Comparison of ENCODE assay signal across 33 cellular contexts in the genomic region with DNA sequence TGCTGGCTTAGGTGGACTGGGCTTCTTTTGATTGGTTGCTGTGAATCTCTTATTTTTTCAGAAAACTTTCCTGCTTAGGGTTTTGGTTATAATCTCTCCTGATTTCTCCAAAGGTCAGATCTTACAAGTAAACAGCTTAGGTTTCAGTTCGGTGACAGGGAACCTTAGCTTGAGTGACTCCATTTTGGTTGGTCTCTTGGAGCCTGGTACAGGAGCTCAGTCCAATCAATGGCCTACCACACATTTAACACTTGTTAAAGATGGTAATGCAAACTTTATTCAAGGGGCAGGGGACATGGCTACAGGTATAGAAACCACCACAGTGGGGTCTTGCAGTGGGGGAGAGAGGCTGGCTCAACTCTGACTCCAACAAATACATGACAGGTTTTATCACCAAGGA.
"Had no signal": no experiment of that assay in that cellular context is flagged by ENCODE, and none has a peak within 500 bp of the region (broad histone marks: within the 10 kb centered on the region; RNA-seq: fewer than 3 reads in every experiment).

No MANE protein-coding gene starts in this region.

- H3K4me3 Mint-ChIP-seq: activated B cell treated with CpG ODN at 0.5 μM for 24 hours; activated CD4-positive, alpha-beta memory T cell treated with anti-CD3 and anti-CD28 coated beads for 36 hours; activated CD4-positive, alpha-beta T cell treated with anti-CD3 and anti-CD28 coated beads, Interleukin-2, amount 10 ng/mL, durations not matched to agents 24 days and 14 days; activated CD8-positive, alpha-beta memory T cell treated with anti-CD3 and anti-CD28 coated beads, Interleukin-2, amount 10 ng/mL, durations not matched to agents 7 days and 5 days; activated CD8-positive, alpha-beta T cell treated with anti-CD3 and anti-CD28 coated beads, Interleukin-2, amount 10 ng/mL, durations not matched to agents 7 days and 5 days; activated naive CD4-positive, alpha-beta T cell treated with anti-CD3 and anti-CD28 coated beads, Interleukin-2, amount 10 ng/mL, durations not matched to agents 7 days and 5 days; activated naive CD8-positive, alpha-beta T cell treated with anti-CD3 and anti-CD28 coated beads, Interleukin-2, amount 10 ng/mL, durations not matched to agents 7 days and 5 days; activated T-helper 1 cell treated with anti-CD3 and anti-CD28 coated beads, Interleukin-12 subunit alpha, Interleukin-12 subunit beta, Interleukin-2, Interleukin-4 antibody, amounts not matched to agents 30 ng/mL and 10 ng/mL and 1 ng/mL, durations not matched to agents 14 hours and 24 hours and 36 hours; effector memory CD8-positive, alpha-beta T cell; T-helper 17 cell; T-helper 2 cell treated with Interferon-gamma antibody and Interleukin-4, amounts not matched to agents 5 μg/mL and 100 μg/mL, for 36 hours had no signal

- FAIRE-seq: colon, endometrium, endothelial cell of umbilical vein had no signal

- DNase-seq: activated B cell treated with CpG ODN at 0.5 μM for 24 hours; activated CD4-positive, alpha-beta memory T cell treated with anti-CD3 and anti-CD28 coated beads for 36 hours; activated CD4-positive, alpha-beta T cell treated with anti-CD3 and anti-CD28 coated beads, Interleukin-2, amount 10 ng/mL, durations not matched to agents 24 days and 14 days; activated CD8-positive, alpha-beta memory T cell treated with anti-CD3 and anti-CD28 coated beads, Interleukin-2, amount 10 ng/mL, durations not matched to agents 7 days and 5 days; activated CD8-positive, alpha-beta memory T cell treated with anti-CD3 and anti-CD28 coated beads, Interleukin-2, amount 50 U/mL, for 4 hours; activated CD8-positive, alpha-beta T cell treated with anti-CD3 and anti-CD28 coated beads, Interleukin-2, amount 10 ng/mL, durations not matched to agents 7 days and 5 days; activated effector memory CD4-positive, alpha-beta T cell treated with anti-CD3 and anti-CD28 coated beads, Interleukin-2, amount 50 U/mL, for 16 hours; activated naive CD4-positive, alpha-beta T cell treated with anti-CD3 and anti-CD28 coated beads, Interleukin-2, amount 10 ng/mL, durations not matched to agents 7 days and 5 days; activated naive CD8-positive, alpha-beta T cell treated with anti-CD3 and anti-CD28 coated beads, Interleukin-2, amount 10 ng/mL, durations not matched to agents 7 days and 5 days; activated T-cell treated with anti-CD3 and anti-CD28 coated beads, Interleukin-2, amount 50 U/mL, for 1 hour; activated T-cell treated with anti-CD3 and anti-CD28 coated beads, Interleukin-2, amount 50 U/mL, for 48 hours; anterior cingulate cortex; body of pancreas; cortex of kidney; dermis blood vessel endothelial cell; effector CD4-positive, alpha-beta T cell; effector memory CD8-positive, alpha-beta T cell; esophagus squamous epithelium; foreskin melanocyte; T-helper 1 cell; T-helper 17 cell; T1000; WERI-Rb-1 had no signal

- H3K9me3 Mint-ChIP-seq: activated B cell treated with CpG ODN at 0.5 μM for 24 hours; activated CD4-positive, alpha-beta memory T cell treated with anti-CD3 and anti-CD28 coated beads for 36 hours; activated CD4-positive, alpha-beta T cell treated with anti-CD3 and anti-CD28 coated beads, Interleukin-2, amount 10 ng/mL, durations not matched to agents 24 days and 14 days; activated naive CD4-positive, alpha-beta T cell treated with anti-CD3 and anti-CD28 coated beads, Interleukin-2, amount 10 ng/mL, durations not matched to agents 7 days and 5 days; activated naive CD4-positive, alpha-beta T cell treated with anti-CD3 and anti-CD28 coated beads, Interleukin-2, amount 50 U/mL, for 72 hours; activated naive CD8-positive, alpha-beta T cell treated with anti-CD3 and anti-CD28 coated beads, Interleukin-2, amount 10 ng/mL, durations not matched to agents 7 days and 5 days; activated T-helper 1 cell treated with anti-CD3 and anti-CD28 coated beads, Interleukin-12 subunit alpha, Interleukin-12 subunit beta, Interleukin-2, Interleukin-4 antibody, amounts not matched to agents 30 ng/mL and 10 ng/mL and 1 ng/mL, durations not matched to agents 14 hours and 24 hours and 36 hours; activated T-helper 2 cell treated with anti-CD3 and anti-CD28 coated beads, Interferon-gamma antibody, Interleukin-2, Interleukin-4, amounts not matched to agents 10 μg/mL and 5 μg/mL and 100 μg/mL, durations not matched to agents 14 hours and 24 hours and 36 hours; effector memory CD8-positive, alpha-beta T cell; T-helper 2 cell treated with Interferon-gamma antibody and Interleukin-4, amounts not matched to agents 5 μg/mL and 100 μg/mL, for 36 hours had no signal

- H3K4me3 ChIP-seq: body of pancreas, esophagus squamous epithelium, gastroesophageal sphincter had no signal

- H3K27ac ChIP-seq: body of pancreas, epithelial cell of prostate, esophagus squamous epithelium, WERI-Rb-1 had no signal

- H3K27me3 ChIP-seq: body of pancreas, esophagus squamous epithelium, gastroesophageal sphincter had no signal

- H3K4me1 Mint-ChIP-seq: activated B cell treated with CpG ODN at 0.5 μM for 24 hours; activated CD4-positive, alpha-beta T cell treated with anti-CD3 and anti-CD28 coated beads, Interleukin-2, amount 10 ng/mL, durations not matched to agents 24 days and 14 days; activated CD8-positive, alpha-beta memory T cell treated with anti-CD3 and anti-CD28 coated beads, Interleukin-2, amount 10 ng/mL, durations not matched to agents 7 days and 5 days; activated naive CD4-positive, alpha-beta T cell treated with anti-CD3 and anti-CD28 coated beads, Interleukin-2, amount 10 ng/mL, durations not matched to agents 7 days and 5 days; activated naive CD8-positive, alpha-beta T cell treated with anti-CD3 and anti-CD28 coated beads, Interleukin-2, amount 10 ng/mL, durations not matched to agents 7 days and 5 days; T-helper 17 cell had no signal

- H3K4me1 ChIP-seq: gastroesophageal sphincter had no signal

- H3K9me3 ChIP-seq: body of pancreas, esophagus squamous epithelium, gastroesophageal sphincter had no signal

- H3K36me3 Mint-ChIP-seq: activated CD4-positive, alpha-beta memory T cell treated with anti-CD3 and anti-CD28 coated beads for 36 hours; activated CD8-positive, alpha-beta memory T cell treated with anti-CD3 and anti-CD28 coated beads, Interleukin-2, amount 10 ng/mL, durations not matched to agents 7 days and 5 days; activated naive CD4-positive, alpha-beta T cell treated with anti-CD3 and anti-CD28 coated beads, Interleukin-2, amount 10 ng/mL, durations not matched to agents 7 days and 5 days; activated naive CD4-positive, alpha-beta T cell treated with anti-CD3 and anti-CD28 coated beads, Interleukin-2, amount 50 U/mL, for 72 hours; activated naive CD8-positive, alpha-beta T cell treated with anti-CD3 and anti-CD28 coated beads, Interleukin-2, amount 10 ng/mL, durations not matched to agents 7 days and 5 days had no signal

- ATAC-seq: activated CD4-positive, CD25-positive, alpha-beta regulatory T cell treated with anti-CD3 and anti-CD28 coated beads, Interleukin-2, amount 50 U/mL, for 24 hours; activated CD8-positive, alpha-beta memory T cell treated with anti-CD3 and anti-CD28 coated beads, Interleukin-2, amount 10 ng/mL, durations not matched to agents 7 days and 5 days; activated CD8-positive, alpha-beta T cell treated with anti-CD3 and anti-CD28 coated beads, Interleukin-2, amount 10 ng/mL, durations not matched to agents 7 days and 5 days; activated naive CD4-positive, alpha-beta T cell treated with anti-CD3 and anti-CD28 coated beads, Interleukin-2, amount 50 U/mL, for 72 hours; body of pancreas; effector memory CD8-positive, alpha-beta T cell; gastroesophageal sphincter; T-helper 17 cell had no signal

- H3K27ac Mint-ChIP-seq: activated B cell treated with CpG ODN at 0.5 μM for 24 hours; activated CD4-positive, alpha-beta memory T cell treated with anti-CD3 and anti-CD28 coated beads for 36 hours; activated CD4-positive, alpha-beta T cell treated with anti-CD3 and anti-CD28 coated beads, Interleukin-2, amount 10 ng/mL, durations not matched to agents 24 days and 14 days; activated CD8-positive, alpha-beta memory T cell treated with anti-CD3 and anti-CD28 coated beads, Interleukin-2, amount 10 ng/mL, durations not matched to agents 7 days and 5 days; activated CD8-positive, alpha-beta T cell treated with anti-CD3 and anti-CD28 coated beads, Interleukin-2, amount 10 ng/mL, durations not matched to agents 7 days and 5 days; activated naive CD4-positive, alpha-beta T cell treated with anti-CD3 and anti-CD28 coated beads, Interleukin-2, amount 10 ng/mL, durations not matched to agents 7 days and 5 days; activated naive CD4-positive, alpha-beta T cell treated with anti-CD3 and anti-CD28 coated beads, Interleukin-2, amount 50 U/mL, for 72 hours; activated naive CD8-positive, alpha-beta T cell treated with anti-CD3 and anti-CD28 coated beads, Interleukin-2, amount 10 ng/mL, durations not matched to agents 7 days and 5 days; activated T-helper 1 cell treated with anti-CD3 and anti-CD28 coated beads, Interleukin-12 subunit alpha, Interleukin-12 subunit beta, Interleukin-2, Interleukin-4 antibody, amounts not matched to agents 30 ng/mL and 10 ng/mL and 1 ng/mL, durations not matched to agents 14 hours and 24 hours and 36 hours; activated T-helper 2 cell treated with anti-CD3 and anti-CD28 coated beads, Interferon-gamma antibody, Interleukin-2, Interleukin-4, amounts not matched to agents 10 μg/mL and 5 μg/mL and 100 μg/mL, durations not matched to agents 14 hours and 24 hours and 36 hours; effector memory CD8-positive, alpha-beta T cell; T-helper 17 cell; T-helper 2 cell treated with Interferon-gamma antibody and Interleukin-4, amounts not matched to agents 5 μg/mL and 100 μg/mL, for 36 hours had no signal

- H3K36me3 ChIP-seq: esophagus squamous epithelium, gastroesophageal sphincter, WERI-Rb-1 had no signal
